In genomic region chr6:149961728-149962425, GRCh38 we compare ENCODE assay signal across 2 cellular contexts.
TF ChIP-seq lines count a peak whose summit lies in the region.

No MANE protein-coding gene starts in this region.

TF ChIP-seq in A549, 52 proteins besides CTCF, POLR2A, EP300 and RAD21:
- TF ChIP-seq REST (IDR thresholded peaks at IDR 0.05) = no peak
- TF ChIP-seq SMC3 (IDR thresholded peaks at IDR 0.05) = 0 out of 3 replicates have a peak, but pooled peaks have one; percentile 6

TF ChIP-seq in endothelial cell of umbilical vein, 7 proteins besides CTCF, POLR2A, EP300 and RAD21:
- TF ChIP-seq POLR2AphosphoS5 (IDR thresholded peaks at IDR 0.05; ENCODE audit: insufficient read depth, low read depth, low read length) = no peak
- TF ChIP-seq MYC (IDR thresholded peaks at IDR 0.05; ENCODE audit: low read depth, low read length) = no peak
- no peak for TF ChIP-seq JUN (IDR thresholded peaks at IDR 0.05; ENCODE audit: borderline replicate concordance, insufficient read depth, insufficient read length, low read depth)
- TF ChIP-seq GATA2 (IDR thresholded peaks at IDR 0.05; ENCODE audit: insufficient read depth, insufficient read length, low read depth, low read length) = no peak
- TF ChIP-seq EZH2 (IDR thresholded peaks at IDR 0.05; ENCODE audit: borderline replicate concordance, low read depth, low read length, severe bottlenecking) = no peak
- no peak for TF ChIP-seq FOS (IDR thresholded peaks at IDR 0.05; ENCODE audit: borderline replicate concordance, insufficient read depth, low read length)
- no peak for TF ChIP-seq MAX (IDR thresholded peaks at IDR 0.05; ENCODE audit: insufficient read depth, insufficient read length)
